Comparison of ENCODE assay signal across 26 cellular contexts in the genomic region with DNA sequence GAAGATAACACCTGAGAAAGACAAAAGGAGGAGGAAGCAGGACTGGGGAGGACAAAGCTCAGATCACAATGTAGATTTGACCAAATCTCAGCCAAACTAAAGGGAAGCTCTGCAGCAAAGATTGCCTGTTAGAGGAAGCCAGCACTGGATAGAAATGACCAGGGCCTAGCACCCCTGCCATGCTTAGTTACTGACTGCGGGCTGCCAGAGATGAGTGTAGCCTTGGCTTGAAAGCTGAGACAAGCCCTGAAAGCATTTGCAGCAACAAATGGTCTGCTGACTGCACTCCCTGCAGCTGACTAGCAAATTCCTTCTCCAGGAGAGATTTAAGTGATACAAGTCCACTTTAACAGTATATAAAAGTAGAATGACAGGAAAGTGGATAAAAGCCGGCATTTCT.
"Had no signal": no experiment of that assay in that cellular context is flagged by ENCODE, and none has a peak within 500 bp of the region (broad histone marks: within the 10 kb centered on the region; RNA-seq: fewer than 3 reads in every experiment).

No MANE protein-coding gene starts in this region.

- H3K27me3 ChIP-seq: esophagus muscularis mucosa, gastrocnemius medialis, right lobe of liver, stomach, suprapubic skin, tibial nerve had no signal

- H3K27ac Mint-ChIP-seq: activated CD4-positive, alpha-beta T cell treated with anti-CD3 and anti-CD28 coated beads for 36 hours; activated naive CD8-positive, alpha-beta T cell treated with anti-CD3 and anti-CD28 coated beads, Interleukin-2, amount 50 U/mL, for 24 hours; activated T-helper 1 cell treated with anti-CD3 and anti-CD28 coated beads, Interleukin-12 subunit alpha, Interleukin-12 subunit beta, Interleukin-2, Interleukin-4 antibody, amounts not matched to agents 30 ng/mL and 10 ng/mL and 1 ng/mL, durations not matched to agents 14 hours and 24 hours and 36 hours; effector memory CD8-positive, alpha-beta T cell; mesothelial cell of epicardium; natural killer cell treated with Interleukin-12 subunit alpha and Interleukin-12 subunit beta and Interleukin-15 and Interleukin-18, amount 100 ng/mL, for 72 hours; stimulated activated memory B cell treated with anti-CD40 and anti-IgM and Interleukin-4, amounts not matched to agents 10 μg/mL and 1 μg/mL and 100 μg/mL, for 72 hours had no signal

- H3K4me1 Mint-ChIP-seq: activated CD4-positive, alpha-beta T cell treated with anti-CD3 and anti-CD28 coated beads for 36 hours; activated naive CD8-positive, alpha-beta T cell treated with anti-CD3 and anti-CD28 coated beads, Interleukin-2, amount 50 U/mL, for 24 hours; stimulated activated memory B cell treated with anti-CD40 and anti-IgM and Interleukin-4, amounts not matched to agents 10 μg/mL and 1 μg/mL and 100 μg/mL, for 72 hours had no signal

- H3K4me1 ChIP-seq: esophagus muscularis mucosa, gastrocnemius medialis, left ventricle myocardium inferior, right lobe of liver, stomach, suprapubic skin, tibial nerve had no signal

- DNase-seq: activated CD4-positive, alpha-beta T cell treated with anti-CD3 and anti-CD28 coated beads for 36 hours; activated CD4-positive, alpha-beta T cell treated with anti-CD3 and anti-CD28 coated beads, Interleukin-2, amount 50 U/mL, for 48 hours; activated gamma-delta T cell; activated naive CD4-positive, alpha-beta T cell treated with anti-CD3 and anti-CD28 coated beads, Interleukin-2, amount 50 U/mL, for 16 hours; activated naive CD8-positive, alpha-beta T cell treated with anti-CD3 and anti-CD28 coated beads, Interleukin-2, amount 50 U/mL, for 24 hours; activated T-cell treated with anti-CD3 and anti-CD28 coated beads for 4 hours; anterior cingulate cortex; dermis blood vessel endothelial cell; effector memory CD8-positive, alpha-beta T cell; gastrocnemius medialis; hippocampal formation; left ventricle myocardium inferior; occipital lobe; right lobe of liver; stimulated activated CD4-positive, alpha-beta T cell treated with anti-CD3 and anti-CD28 coated beads, Interleukin-15, amount 100 ng/mL, for 24 hours; stomach; T-helper 1 cell had no signal

- H3K36me3 Mint-ChIP-seq: brain; mesothelial cell of epicardium; stimulated activated memory B cell treated with anti-CD40 and anti-IgM and Interleukin-4, amounts not matched to agents 10 μg/mL and 1 μg/mL and 100 μg/mL, for 72 hours had no signal

- H3K36me3 ChIP-seq: esophagus muscularis mucosa, gastrocnemius medialis, left ventricle myocardium inferior, right lobe of liver, stomach, suprapubic skin, tibial nerve had no signal

- H3K4me3 Mint-ChIP-seq: activated CD4-positive, alpha-beta T cell treated with anti-CD3 and anti-CD28 coated beads for 36 hours; activated naive CD8-positive, alpha-beta T cell treated with anti-CD3 and anti-CD28 coated beads, Interleukin-2, amount 50 U/mL, for 24 hours; activated T-helper 1 cell treated with anti-CD3 and anti-CD28 coated beads, Interleukin-12 subunit alpha, Interleukin-12 subunit beta, Interleukin-2, Interleukin-4 antibody, amounts not matched to agents 30 ng/mL and 10 ng/mL and 1 ng/mL, durations not matched to agents 14 hours and 24 hours and 36 hours; brain; effector memory CD8-positive, alpha-beta T cell; mesothelial cell of epicardium; natural killer cell treated with Interleukin-12 subunit alpha and Interleukin-12 subunit beta and Interleukin-15 and Interleukin-18, amount 100 ng/mL, for 72 hours; stimulated activated memory B cell treated with anti-CD40 and anti-IgM and Interleukin-4, amounts not matched to agents 10 μg/mL and 1 μg/mL and 100 μg/mL, for 72 hours had no signal

- H3K27me3 Mint-ChIP-seq: activated CD4-positive, alpha-beta T cell treated with anti-CD3 and anti-CD28 coated beads for 36 hours; activated naive CD8-positive, alpha-beta T cell treated with anti-CD3 and anti-CD28 coated beads, Interleukin-2, amount 50 U/mL, for 24 hours; brain; effector memory CD8-positive, alpha-beta T cell; natural killer cell treated with Interleukin-12 subunit alpha and Interleukin-12 subunit beta and Interleukin-15 and Interleukin-18, amount 100 ng/mL, for 72 hours had no signal

- H3K9me3 Mint-ChIP-seq: effector memory CD8-positive, alpha-beta T cell; natural killer cell treated with Interleukin-12 subunit alpha and Interleukin-12 subunit beta and Interleukin-15 and Interleukin-18, amount 100 ng/mL, for 72 hours had no signal

- H3K27ac ChIP-seq: esophagus muscularis mucosa, gastrocnemius medialis, left ventricle myocardium inferior, right lobe of liver, stomach, suprapubic skin, tibial nerve had no signal

- H3K4me3 ChIP-seq: esophagus muscularis mucosa, gastrocnemius medialis, left ventricle myocardium inferior, right lobe of liver, smooth muscle cell, stomach, suprapubic skin, tibial nerve had no signal

- H3K9me3 ChIP-seq: esophagus muscularis mucosa, gastrocnemius medialis, right lobe of liver, stomach, suprapubic skin, tibial nerve had no signal
